Comparison of ENCODE assay signal across 20 cellular contexts in the genomic region with DNA sequence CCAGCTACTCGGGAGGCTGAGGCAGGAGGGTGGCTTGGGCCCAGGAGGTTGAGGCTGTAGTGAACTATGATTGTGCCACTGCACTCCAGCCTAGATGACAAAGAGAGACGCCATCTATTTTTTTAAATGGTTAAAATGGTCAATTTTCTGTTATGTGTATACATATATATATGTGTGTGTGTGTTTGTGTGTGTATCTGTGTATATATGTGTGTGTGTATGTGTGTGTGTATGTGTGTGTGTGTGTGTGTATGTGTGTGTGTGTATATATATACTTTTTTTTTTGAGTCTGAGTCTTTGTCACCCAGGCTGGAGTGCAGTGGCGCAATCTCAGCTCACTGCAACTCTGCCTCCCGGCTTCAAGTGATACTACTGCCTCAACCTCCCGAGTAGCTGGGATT. TPM values are rescaled to one million over a fixed set of nuclear protein-coding genes. Genes with fewer than 3 reads are reported as not detected.
A peak's percentile ranks its signal among the peaks of the same experiment; 100 is the strongest.
DNase-seq lines count a peak whose midpoint lies in the region; FAIRE-seq and TF ChIP-seq lines count a peak whose summit lies in the region.
"Had no signal": no experiment of that assay in that cellular context is flagged by ENCODE, and none has a peak within 500 bp of the region (broad histone marks: within the 10 kb centered on the region; RNA-seq: fewer than 3 reads in every experiment).

No MANE protein-coding gene starts in this region.

- WGBS in esophagus muscularis mucosa, result 93% methylated on average over 5 of the region's 5 CpGs
- WGBS in sigmoid colon, 2 donors, result 93 to 96% methylated on average over 5 of the region's 5 CpGs

- H3K36me3 Mint-ChIP-seq in MCF 10A (ENCODE audit: insufficient read depth, unreplicated experiment), result no peaks in the 10 kb centered on the region
- H3K36me3 Mint-ChIP-seq: CD8-positive, alpha-beta memory T cell had no signal

- peaks cover 5% of the 10 kb centered on the region for H3K4me1 Mint-ChIP-seq in MCF 10A (ENCODE audit: insufficient read depth, unreplicated experiment)

- H3K4me3 ChIP-seq in left ventricle myocardium inferior (no peak overlapping the region), esophagus muscularis mucosa (no peak overlapping the region), sigmoid colon (no peak overlapping the region)
- H3K4me3 ChIP-seq: A549, GM12878 had no signal

- TF ChIP-seq EP300 in esophagus muscularis mucosa (IDR thresholded peaks at IDR 0.05) (no peak), sigmoid colon (IDR thresholded peaks at IDR 0.05) (no peak)

- intact Hi-C loops in left ventricle myocardium inferior (cut with micrococcal nuclease) (no loop called here), cardiac septum (cut with DNase I) (loop anchor here (2.0 to 5.0 kb wide), 2 partner anchors 34 to 43 kb away; a partner anchor contains a TSS), esophagus muscularis mucosa (cut with DNase I) (loop anchor here (5.0 kb wide), 1 partner anchor 46 kb away; no protein-coding TSS in a partner anchor), sigmoid colon (cut with DNase I) (loop anchor here (2.0 kb wide), 1 partner anchor 43 kb away; a partner anchor contains a TSS), MCF 10A (cut with micrococcal nuclease) (no loop called here)

- POLR2A ChIA-PET in MCF 10A (lab: Yijun Ruan, JAX), result no interaction called here

- DNase-seq in left ventricle myocardium inferior (no peak), cardiac septum (ENCODE audit: low spot score) (no peak), esophagus muscularis mucosa (ENCODE audit: extremely low spot score) (no peak), sigmoid colon (no peak), urothelium cell line (ENCODE audit: low spot score) (no peak), MCF 10A (ENCODE audit: unreplicated experiment) (no peak), NCI-H1436 (lab: John Stamatoyannopoulos, UW) (no peak)
- DNase-seq: CD8-positive, alpha-beta memory T cell; DMS53; EL; GOT3; MV-4-11; NCI-H1417; NCI-H1930; NCI-H226; NCI-H524 treated with DMSO at 0.1 percent for 48 hours; PC-3; RPMI8226 had no signal

- FAIRE-seq in urothelium cell line (lab: Jason Lieb, UNC), result no peak
- FAIRE-seq: A549, GM12878 had no signal

- peak overlapping the region; percentile 96 for H3K27ac ChIP-seq in left ventricle myocardium inferior (replicated peaks)
- peak overlapping the region; percentile 94 to 98 (median 98) for H3K27ac ChIP-seq in esophagus muscularis mucosa (replicated peaks in 1 of 4)
- peak overlapping the region in 3 of 4 donors; percentile 90 to 98 (median 97) for H3K27ac ChIP-seq in sigmoid colon

- H3K36me3 ChIP-seq in left ventricle myocardium inferior (no peaks in the 10 kb centered on the region), esophagus muscularis mucosa (no peaks in the 10 kb centered on the region), sigmoid colon (no peaks in the 10 kb centered on the region)

- no peak overlapping the region for H3K27ac Mint-ChIP-seq in MCF 10A (ENCODE audit: low read depth, unreplicated experiment)

- no peaks in the 10 kb centered on the region for H3K9me3 Mint-ChIP-seq in MCF 10A (ENCODE audit: unreplicated experiment)
- H3K9me3 Mint-ChIP-seq: CD8-positive, alpha-beta memory T cell had no signal

- no peak overlapping the region for H3K4me3 Mint-ChIP-seq in MCF 10A (ENCODE audit: unreplicated experiment)
- H3K4me3 Mint-ChIP-seq: CD8-positive, alpha-beta memory T cell had no signal

- H3K27me3 Mint-ChIP-seq in MCF 10A (ENCODE audit: insufficient read depth, unreplicated experiment), result peaks cover 38% of the 10 kb centered on the region

- TF ChIP-seq POLR2A in esophagus muscularis mucosa (IDR thresholded peaks at IDR 0.05; ENCODE audit: low read depth) (no peak), sigmoid colon (IDR thresholded peaks at IDR 0.05) (no peak)

- no peaks in the 10 kb centered on the region for H3K27me3 ChIP-seq in left ventricle myocardium inferior (ENCODE audit: low read depth)
- no peaks in the 10 kb centered on the region for H3K27me3 ChIP-seq in esophagus muscularis mucosa
- H3K27me3 ChIP-seq in sigmoid colon, result no peaks in the 10 kb centered on the region

- CTCF ChIA-PET in MCF 10A (lab: Yijun Ruan, JAX), result interaction anchor here (0.6 to 0.8 kb wide), 3 partner anchors 30 to 1691 kb away, joined by 3 read pairs; no protein-coding TSS in a partner anchor

- H3K4me1 ChIP-seq in left ventricle myocardium inferior, result peaks cover 55% of the 10 kb centered on the region
- H3K4me1 ChIP-seq in esophagus muscularis mucosa, result peaks cover 49 to 72% (median 62%) of the 10 kb centered on the region in 4 donors
- peaks cover 0 to 40% (median 34%) of the 10 kb centered on the region in 4 donors for H3K4me1 ChIP-seq in sigmoid colon

- TF ChIP-seq CTCF in left ventricle myocardium inferior (IDR thresholded peaks at IDR 0.05; ENCODE audit: borderline replicate concordance) (no peak), esophagus muscularis mucosa (IDR thresholded peaks at IDR 0.05) (no peak), sigmoid colon (IDR thresholded peaks at IDR 0.05) (no peak), MCF 10A (IDR thresholded peaks at IDR 0.05; ENCODE audit: unreplicated experiment) (no peak)

- no TSS peak for BruUV-seq in MCF 10A (replicated peaks; lab: Mats Ljungman, UMichigan)

- no peaks in the 10 kb centered on the region for H3K9me3 ChIP-seq in left ventricle myocardium inferior (replicated peaks)
- H3K9me3 ChIP-seq in esophagus muscularis mucosa, result no peaks in the 10 kb centered on the region
- H3K9me3 ChIP-seq in sigmoid colon, result no peaks in the 10 kb centered on the region
- H3K9me3 ChIP-seq: A549 had no signal

RNA-seq across cellular contexts. Expression of a gene that starts 42.9 kb away (rescaled TPM):
- total RNA-seq in left ventricle myocardium inferior (65.2 TPM), cardiac septum (44.6 TPM), esophagus muscularis mucosa (10 to 100 TPM; 64.9 to 74.1 (median 68.5) TPM), sigmoid colon (10 to 100 TPM; 17.1 to 49.3 (median 28.3) TPM), MCF 10A (2022) (3.3 and 3.8 TPM in 2 replicates)
- polyA plus RNA-seq in sigmoid colon, result 10 to 100 TPM in 1 of 3 donors, 1 to 10 TPM in 2; 2.8 to 25.9 (median 3.6) TPM

Comparison
In these comparisons a context has a peak if more than half of its experiments do, and no peak if none do; other contexts are left out.
1. intact Hi-C loops: an anchor here in cardiac septum (2.0 to 5.0 kb wide), esophagus muscularis mucosa (5.0 kb wide) and sigmoid colon (2.0 kb wide); none called in left ventricle myocardium inferior and MCF 10A.